In genomic region chr6:109454483-109455160, GRCh38 we compare ENCODE assay signal across 8 cellular contexts. TPM values are rescaled to one million over a fixed set of nuclear protein-coding genes. Genes with fewer than 3 reads are reported as not detected.
DNase-seq lines count a peak whose midpoint lies in the region; ATAC-seq and TF ChIP-seq lines count a peak whose summit lies in the region.

No MANE protein-coding gene starts in this region.

- TF ChIP-seq CTCF in osteoblast (IDR thresholded peaks at IDR 0.05; ENCODE audit: extremely low read depth, low read depth, low read length) (no peak), upper lobe of left lung (IDR thresholded peaks at IDR 0.05) (no peak)

- 20 to 21% methylated on average over 2 to 24 of the region's 30 CpGs for WGBS in upper lobe of left lung, 2 donors

- H2AFZ ChIP-seq in osteoblast (ENCODE audit: low read length) = peak overlapping the region; percentile 92

- no peak for TF ChIP-seq EP300 in upper lobe of left lung (IDR thresholded peaks at IDR 0.05)

- peak overlapping the region; percentile 90 for H3K4me2 ChIP-seq in osteoblast (ENCODE audit: insufficient read depth, low read length)

- H3K4me3 ChIP-seq in osteoblast (ENCODE audit: insufficient read depth, low read length) (peak overlapping the region; percentile 79), upper lobe of left lung (peak overlapping the region; percentile 76 to 92 (median 82))

- peak in 1 of 4 donors; percentile 80 for TF ChIP-seq POLR2A in upper lobe of left lung (IDR thresholded peaks at IDR 0.05)

- H3K9me3 ChIP-seq in osteoblast (ENCODE audit: low read depth, low read length) (no peaks in the 10 kb centered on the region), upper lobe of left lung (no peaks in the 10 kb centered on the region)

- H3K27ac ChIP-seq in osteoblast (ENCODE audit: low read depth, low read length) = no peak overlapping the region
- H3K27ac ChIP-seq in upper lobe of left lung = peak overlapping the region; percentile 84 to 93 (median 86)

- H3K79me2 ChIP-seq in osteoblast (ENCODE audit: insufficient read depth, low read length) = no peaks in the 10 kb centered on the region

- peaks cover 4% of the 10 kb centered on the region for H3K36me3 ChIP-seq in osteoblast (ENCODE audit: insufficient read depth, low read length)
- H3K36me3 ChIP-seq in upper lobe of left lung = peaks cover 0 to 19% (median 5%) of the 10 kb centered on the region in 4 donors

- H3K27me3 ChIP-seq in osteoblast (ENCODE audit: insufficient read depth, low read length) (no peaks in the 10 kb centered on the region), upper lobe of left lung (no peaks in the 10 kb centered on the region)

- peaks cover 4% of the 10 kb centered on the region for H3K4me1 ChIP-seq in osteoblast (ENCODE audit: insufficient read depth, low read length)
- H3K4me1 ChIP-seq in upper lobe of left lung = peaks cover 28 to 46% (median 35%) of the 10 kb centered on the region in 4 donors

- no peaks in the 10 kb centered on the region for H4K20me1 ChIP-seq in osteoblast (ENCODE audit: insufficient read depth, low read length)

- DNase-seq in NOMO-1 treated with dmso at 0.1 percent for 144 hours (lab: John Stamatoyannopoulos, UW; ENCODE audit: unreplicated experiment) (peak; percentile 81), activated T-cell treated with anti-CD3 and anti-CD28 coated beads for 4 hours (peak; percentile 49), fibroblast of gingiva (ENCODE audit: low read depth) (peak; percentile 25), osteoblast (ENCODE audit: insufficient read length, low spot score, missing footprints) (peak; percentile 91), upper lobe of left lung (peak; percentile 77 to 89), NCI-H1436 (lab: John Stamatoyannopoulos, UW) (no peak)

- ATAC-seq in GM18498 (IDR thresholded peaks at IDR 0.05; ENCODE audit: unreplicated experiment) (peak; percentile 37), HG02678 (IDR thresholded peaks at IDR 0.05; ENCODE audit: unreplicated experiment) (peak; percentile 32), upper lobe of left lung (ENCODE audit: low FRiP score in 2 of 2) (peak; percentile 3 to 39)

RNA-seq across cellular contexts. Expression of gene MICAL1, which starts 0.9 kb away (rescaled TPM):
- total RNA-seq in osteoblast (26.1 and 28.0 TPM in 2 replicates), upper lobe of left lung (100 to 1,000 TPM in 2 of 6 donors, 10 to 100 TPM in 4; 61.7 to 268 (median 78.3) TPM)

RNA-seq across cellular contexts. Expression of gene SMPD2, which starts 14.1 kb away (rescaled TPM):
- total RNA-seq in osteoblast (14.8 and 15.0 TPM in 2 replicates), upper lobe of left lung (10 to 100 TPM in 5 of 6 donors, 1 to 10 TPM in 1; 9.4 to 25.2 (median 15.4) TPM)

RNA-seq across cellular contexts. Expression of gene PPIL6, which starts 14.2 kb away (rescaled TPM):
- total RNA-seq in osteoblast (5.3 and 5.8 TPM in 2 replicates), upper lobe of left lung (10 to 100 TPM in 2 of 6 donors, 1 to 10 TPM in 4; 3.5 to 44.3 (median 6.5) TPM)

RNA-seq across cellular contexts. Expression of gene ZBTB24, which starts 28.4 kb away (rescaled TPM):
- total RNA-seq in osteoblast (8.7 and 10.9 TPM in 2 replicates), upper lobe of left lung (10 to 100 TPM in 3 of 6 donors, 1 to 10 TPM in 3; 5.1 to 14.9 (median 9.7) TPM)
